In the genomic region with DNA sequence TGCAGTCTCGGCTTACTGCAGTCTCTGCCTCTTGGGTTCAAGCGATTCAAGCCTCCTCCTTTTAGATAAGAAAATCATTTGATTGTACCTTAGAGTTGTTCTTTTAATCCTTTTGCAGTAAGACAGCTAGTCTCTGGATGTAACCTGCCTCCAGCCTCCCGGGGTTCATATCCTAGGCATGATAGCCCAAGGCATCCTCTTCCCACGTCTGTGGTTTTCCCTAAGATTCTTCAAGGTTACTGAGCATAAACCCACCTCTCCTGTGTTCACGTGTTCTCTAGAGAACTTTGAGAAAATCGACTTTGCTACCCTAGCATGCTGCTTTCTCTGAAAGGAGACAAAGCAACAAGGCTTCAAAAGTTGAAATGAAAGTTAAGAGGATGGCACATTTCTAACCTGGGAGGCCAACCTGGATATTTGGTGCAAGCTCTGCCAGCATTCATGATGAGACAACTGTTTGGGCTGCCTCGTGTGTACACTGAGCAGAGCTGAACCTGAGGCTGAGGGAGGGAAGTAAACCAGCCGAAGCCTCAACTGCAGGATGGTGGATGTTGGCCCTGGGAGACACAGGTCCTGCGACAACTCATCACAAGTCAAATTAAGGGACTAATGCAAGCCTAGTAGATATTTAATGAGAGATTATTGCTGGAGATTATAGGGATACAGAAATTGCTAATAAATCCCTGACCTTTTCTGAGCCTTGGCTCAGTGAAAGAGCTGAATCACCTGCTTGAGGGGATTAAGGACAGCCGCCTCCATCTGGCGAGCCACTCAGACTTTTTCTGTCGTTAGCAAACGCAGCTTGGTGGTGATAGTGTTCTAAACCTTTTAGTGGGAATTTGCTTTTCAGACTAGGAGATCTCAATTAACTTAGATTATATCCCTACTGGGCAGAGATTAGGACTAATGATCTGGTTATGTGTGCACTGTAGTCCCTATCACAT, we compare ENCODE assay signal across 16 cellular contexts.
DNase-seq lines count a peak whose midpoint lies in the region; ATAC-seq and TF ChIP-seq lines count a peak whose summit lies in the region.
"Had no signal": no experiment of that assay in that cellular context is flagged by ENCODE, and none has a peak within 500 bp of the region (broad histone marks: within the 10 kb centered on the region; RNA-seq: fewer than 3 reads in every experiment).

No MANE protein-coding gene starts in this region.

- intact Hi-C loops in testis (cut with DNase I; ENCODE audit: low total_unique reads) = no loop called here

- H3K36me3 ChIP-seq in BE2C = no peaks in the 10 kb centered on the region
- no peaks in the 10 kb centered on the region for H3K36me3 ChIP-seq in testis (ENCODE audit: low read depth, missing control alignments)
- H3K36me3 ChIP-seq: esophagus muscularis mucosa, right lobe of liver had no signal

- no peak for ATAC-seq in foreskin keratinocyte
- ATAC-seq: right lobe of liver, Right ventricle myocardium inferior, WTC11 had no signal

- H3K4me3 ChIP-seq in BE2C (ENCODE audit: low read depth, low read length) (no peak overlapping the region), testis (no peak overlapping the region)
- H3K4me3 ChIP-seq: esophagus muscularis mucosa, right lobe of liver had no signal

- H3K4me1 ChIP-seq in BE2C (peaks cover 17% of the 10 kb centered on the region), foreskin keratinocyte (peaks cover 14% of the 10 kb centered on the region), testis (no peaks in the 10 kb centered on the region)
- H3K4me1 ChIP-seq: right lobe of liver had no signal

- DNase-seq in BE2C = peak; percentile 64
- DNase-seq in Daoy (ENCODE audit: low read depth) = peak; percentile 45
- peak; percentile 65 to 69 for DNase-seq in SHP77 (lab: John Stamatoyannopoulos, UW)
- DNase-seq in foreskin keratinocyte = no peak
- no peak for DNase-seq in GM10266 (ENCODE audit: extremely low spot score)
- DNase-seq in NK-92 treated with Interleukin-12 subunit alpha and Interleukin-12 subunit beta, amount 100 ng/mL, for 24 hours (lab: John Stamatoyannopoulos, UW) = no peak
- DNase-seq in activated CD4-positive, alpha-beta T cell treated with anti-CD3 and anti-CD28 coated beads for 48 hours = no peak
- DNase-seq in testis = no peak
- DNase-seq: GF-D8; NCI-H226; occipital lobe; right lobe of liver; stimulated activated CD4-positive, alpha-beta T cell treated with anti-CD3 and anti-CD28 coated beads, Interleukin-2, amount 100 ng/mL, for 24 hours had no signal

- H3K9me3 ChIP-seq in BE2C (no peaks in the 10 kb centered on the region), testis (no peaks in the 10 kb centered on the region)
- H3K9me3 ChIP-seq: esophagus muscularis mucosa, right lobe of liver had no signal

- WGBS in testis, 2 donors = 88 to 93% methylated on average over 13 of the region's 13 CpGs

- TF ChIP-seq CTCF in BE2C (IDR thresholded peaks at IDR 0.05; ENCODE audit: low read depth, low read length) (no peak), foreskin keratinocyte (conservative IDR thresholded peaks at IDR 0.05) (no peak), GM10266 (IDR thresholded peaks at IDR 0.05; ENCODE audit: control insufficient read depth, insufficient read depth, low read depth, missing control alignments) (no peak), testis (IDR thresholded peaks at IDR 0.05) (no peak)

- H3K27me3 ChIP-seq in BE2C = no peaks in the 10 kb centered on the region
- H3K27me3 ChIP-seq in foreskin keratinocyte = no peaks in the 10 kb centered on the region
- no peaks in the 10 kb centered on the region for H3K27me3 ChIP-seq in testis
- H3K27me3 ChIP-seq: esophagus muscularis mucosa, right lobe of liver had no signal

- H3K27ac ChIP-seq in foreskin keratinocyte (peak overlapping the region; percentile 83), testis (no peak overlapping the region)
- H3K27ac ChIP-seq: esophagus muscularis mucosa, right lobe of liver had no signal

- no peak for TF ChIP-seq POLR2A in testis (IDR thresholded peaks at IDR 0.05)

Comparison
In these comparisons a context has a peak if more than half of its experiments do, and no peak if none do; other contexts are left out.
1. DNase-seq: peak in BE2C (single experiment), Daoy (single experiment) and SHP77 (2 of 2); none in foreskin keratinocyte (0 of 2), GM10266 (single experiment), NK-92 treated with Interleukin-12 subunit alpha and Interleukin-12 subunit beta, amount 100 ng/mL, for 24 hours (single experiment), activated CD4-positive, alpha-beta T cell treated with anti-CD3 and anti-CD28 coated beads for 48 hours (single experiment) and testis (single experiment).